In the genomic region with DNA sequence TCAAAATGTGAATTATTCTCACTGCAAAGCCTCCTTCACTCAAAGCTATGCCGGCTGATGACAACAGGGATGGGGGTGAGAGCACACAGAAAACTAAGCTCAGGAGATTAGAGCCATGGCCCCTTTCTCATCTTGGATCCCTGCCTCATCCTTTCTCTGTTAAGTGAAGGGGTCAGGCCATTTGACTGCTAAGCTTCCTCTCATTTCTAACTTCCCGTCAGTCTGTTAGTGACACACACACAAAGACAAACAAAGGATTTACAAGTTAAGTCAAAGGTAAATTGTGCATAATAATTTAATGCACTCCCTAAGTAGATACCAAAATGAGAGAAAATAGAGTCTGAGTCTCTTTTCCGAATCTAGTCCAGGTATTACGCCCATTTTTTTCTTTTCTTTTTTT, we compare ENCODE assay signal across 8 cellular contexts. TPM values are rescaled to one million over a fixed set of nuclear protein-coding genes. Genes with fewer than 3 reads are reported as not detected.
A peak's percentile ranks its signal among the peaks of the same experiment; 100 is the strongest.
DNase-seq lines count a peak whose midpoint lies in the region; ATAC-seq and TF ChIP-seq lines count a peak whose summit lies in the region.

No MANE protein-coding gene starts in this region.

- H3K4me1 Mint-ChIP-seq in activated CD8-positive, alpha-beta T cell treated with anti-CD3 and anti-CD28 coated beads for 36 hours (ENCODE audit: low read depth): peaks cover 33% of the 10 kb centered on the region
- peaks cover 29% of the 10 kb centered on the region for H3K4me1 Mint-ChIP-seq in stimulated activated memory B cell treated with anti-CD40 and anti-IgM and Interleukin-4, amounts not matched to agents 10 μg/mL and 1 μg/mL and 100 μg/mL, for 72 hours

- no peaks in the 10 kb centered on the region for H3K9me3 Mint-ChIP-seq in activated CD8-positive, alpha-beta T cell treated with anti-CD3 and anti-CD28 coated beads for 36 hours
- no peaks in the 10 kb centered on the region for H3K9me3 Mint-ChIP-seq in stimulated activated memory B cell treated with anti-CD40 and anti-IgM and Interleukin-4, amounts not matched to agents 10 μg/mL and 1 μg/mL and 100 μg/mL, for 72 hours

- ATAC-seq in activated CD8-positive, alpha-beta T cell treated with anti-CD3 and anti-CD28 coated beads for 36 hours: no peak
- ATAC-seq in gastroesophageal sphincter: no peak
- ATAC-seq in stimulated activated memory B cell treated with anti-CD40 and anti-IgM and Interleukin-4, amounts not matched to agents 10 μg/mL and 1 μg/mL and 100 μg/mL, for 72 hours: no peak
- ATAC-seq in GM18873 (IDR thresholded peaks at IDR 0.05; ENCODE audit: low FRiP score, unreplicated experiment): no peak

- H3K36me3 ChIP-seq in gastroesophageal sphincter: peaks cover 0 to 21% of the 10 kb centered on the region in 2 donors

- CTCF ChIA-PET in activated CD8-positive, alpha-beta T cell treated with anti-CD3 and anti-CD28 coated beads for 36 hours (lab: Charles Lee): interaction anchor here (1.3 to 2.3 kb wide), 3 partner anchors 9 to 15 kb away, joined by 3 to 8 read pairs (median 5); a partner anchor contains a TSS

- TF ChIP-seq POLR2A in gastroesophageal sphincter (IDR thresholded peaks at IDR 0.05): no peak

- H3K27me3 Mint-ChIP-seq in activated CD8-positive, alpha-beta T cell treated with anti-CD3 and anti-CD28 coated beads for 36 hours: no peaks in the 10 kb centered on the region
- no peaks in the 10 kb centered on the region for H3K27me3 Mint-ChIP-seq in stimulated activated memory B cell treated with anti-CD40 and anti-IgM and Interleukin-4, amounts not matched to agents 10 μg/mL and 1 μg/mL and 100 μg/mL, for 72 hours

- H3K27ac ChIP-seq in gastroesophageal sphincter: peak overlapping the region in 3 of 4 donors; percentile 41 to 90 (median 87)

- H3K4me3 Mint-ChIP-seq in activated CD8-positive, alpha-beta T cell treated with anti-CD3 and anti-CD28 coated beads for 36 hours: peak overlapping the region; percentile 91
- H3K4me3 Mint-ChIP-seq in stimulated activated memory B cell treated with anti-CD40 and anti-IgM and Interleukin-4, amounts not matched to agents 10 μg/mL and 1 μg/mL and 100 μg/mL, for 72 hours: peak overlapping the region; percentile 91

- peak overlapping the region; percentile 43 to 74 for H3K4me3 ChIP-seq in gastroesophageal sphincter

- H3K4me1 ChIP-seq in gastroesophageal sphincter: peaks cover 5 to 20% (median 5%) of the 10 kb centered on the region in 3 donors

- TF ChIP-seq EP300 in gastroesophageal sphincter (IDR thresholded peaks at IDR 0.05): no peak

- intact Hi-C loops in activated CD8-positive, alpha-beta T cell treated with anti-CD3 and anti-CD28 coated beads for 36 hours (cut with micrococcal nuclease): no loop called here

- WGBS in gastroesophageal sphincter (ENCODE audit: low coverage in 1 of 2), 2 donors: 69 to 73% methylated on average over 3 to 4 of the region's 4 CpGs

- no peaks in the 10 kb centered on the region for H3K9me3 ChIP-seq in gastroesophageal sphincter

- H3K27me3 ChIP-seq in gastroesophageal sphincter: no peaks in the 10 kb centered on the region

- DNase-seq in SIG-M5 treated with dmso at 0.1 percent for 504 hours (lab: John Stamatoyannopoulos, UW; ENCODE audit: unreplicated experiment) (peak; percentile 6), SIG-M5 (lab: John Stamatoyannopoulos, UW) (no peak)
- no peak for DNase-seq in activated CD8-positive, alpha-beta T cell treated with anti-CD3 and anti-CD28 coated beads for 36 hours
- DNase-seq in stimulated activated CD4-positive, alpha-beta T cell treated with anti-CD3 and anti-CD28 coated beads, Interleukin-2, amount 100 ng/mL, for 48 hours: no peak
- DNase-seq in activated effector memory CD4-positive, alpha-beta T cell treated with Interleukin-2 at 50 U/mL for 16 hours: no peak

- H3K27ac Mint-ChIP-seq in activated CD8-positive, alpha-beta T cell treated with anti-CD3 and anti-CD28 coated beads for 36 hours: peak overlapping the region; percentile 97
- H3K27ac Mint-ChIP-seq in stimulated activated memory B cell treated with anti-CD40 and anti-IgM and Interleukin-4, amounts not matched to agents 10 μg/mL and 1 μg/mL and 100 μg/mL, for 72 hours: peak overlapping the region; percentile 95

- TF ChIP-seq CTCF in activated CD8-positive, alpha-beta T cell treated with anti-CD3 and anti-CD28 coated beads for 36 hours (IDR thresholded peaks at IDR 0.05): no peak
- no peak for TF ChIP-seq CTCF in gastroesophageal sphincter (IDR thresholded peaks at IDR 0.05)

- H3K36me3 Mint-ChIP-seq in activated CD8-positive, alpha-beta T cell treated with anti-CD3 and anti-CD28 coated beads for 36 hours (ENCODE audit: low read depth): peaks cover 31% of the 10 kb centered on the region
- peaks cover 28% of the 10 kb centered on the region for H3K36me3 Mint-ChIP-seq in stimulated activated memory B cell treated with anti-CD40 and anti-IgM and Interleukin-4, amounts not matched to agents 10 μg/mL and 1 μg/mL and 100 μg/mL, for 72 hours

- POLR2A ChIA-PET in activated CD8-positive, alpha-beta T cell treated with anti-CD3 and anti-CD28 coated beads for 36 hours (lab: Charles Lee): interaction anchor here (1.0 to 6.0 kb wide), 4 partner anchors 10 to 46 kb away, joined by 3 to 46 read pairs (median 24); a partner anchor contains a TSS

RNA-seq across cellular contexts. Expression of a gene that starts 1.2 kb away (rescaled TPM):
- 10 to 100 TPM; 56.9 to 59.6 TPM for total RNA-seq in activated CD8-positive, alpha-beta T cell treated with anti-CD3 and anti-CD28 coated beads for 36 hours
- 10 to 100 TPM in 2 of 4 donors, 1 to 10 TPM in 2; 8.4 to 32.2 (median 12.8) TPM for total RNA-seq in gastroesophageal sphincter

RNA-seq across cellular contexts. Expression of a gene that starts 8.7 kb away (rescaled TPM):
- 10 to 100 TPM; 63.4 to 65.9 TPM for total RNA-seq in activated CD8-positive, alpha-beta T cell treated with anti-CD3 and anti-CD28 coated beads for 36 hours
- total RNA-seq in gastroesophageal sphincter: 100 to 1,000 TPM in 1 of 4 donors, 10 to 100 TPM in 3; 17.9 to 134 (median 56.3) TPM

RNA-seq across cellular contexts. Expression of a gene that starts 10.0 kb away (rescaled TPM):
- total RNA-seq in activated CD8-positive, alpha-beta T cell treated with anti-CD3 and anti-CD28 coated beads for 36 hours: 10 to 100 TPM; 35.0 to 35.7 TPM
- 10 to 100 TPM; 56.0 to 84.4 (median 72.1) TPM for total RNA-seq in gastroesophageal sphincter
